In the genomic region with DNA sequence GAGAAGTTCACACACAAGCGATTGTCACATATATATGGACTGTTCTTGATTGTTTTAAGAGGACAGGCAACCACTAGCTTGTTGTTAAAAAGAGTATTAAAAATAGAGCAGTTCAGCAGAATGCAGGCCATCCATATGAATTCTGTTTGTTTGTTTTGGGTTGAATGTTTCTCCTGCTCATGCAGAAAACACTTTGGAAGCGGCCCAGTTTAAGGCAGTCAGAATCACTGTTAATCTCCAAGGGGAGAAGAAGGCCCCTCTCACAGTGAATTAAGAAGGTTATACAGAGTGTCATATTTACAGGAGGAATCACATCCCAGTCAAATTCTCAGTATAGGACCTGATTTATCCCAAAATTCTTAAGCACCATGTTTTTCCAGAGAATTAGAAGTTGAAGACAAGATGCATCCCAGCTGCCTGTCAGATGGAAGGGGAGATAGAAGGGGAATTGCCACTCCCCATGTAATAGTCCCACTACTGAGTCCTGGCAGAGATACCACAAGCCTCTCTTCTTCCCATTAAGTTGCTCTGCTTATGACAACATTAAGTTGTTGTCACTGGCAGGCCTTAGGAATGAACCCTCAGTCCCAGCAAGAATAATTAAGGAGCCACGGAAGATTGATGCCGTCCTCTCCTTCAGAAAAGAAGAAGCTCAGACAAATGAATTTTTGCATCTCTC, we compare ENCODE assay signal across 1 cellular context.
TF ChIP-seq lines count a peak whose summit lies in the region.

No MANE protein-coding gene starts in this region.

TF ChIP-seq in IMR-90, 13 proteins besides CTCF, POLR2A, EP300 and RAD21:
- no peak for TF ChIP-seq ELK1 (IDR thresholded peaks at IDR 0.05; ENCODE audit: borderline replicate concordance, low read depth, low read length)
- TF ChIP-seq RCOR1 (IDR thresholded peaks at IDR 0.05; ENCODE audit: insufficient replicate concordance, low read length), result no peak
- no peak for TF ChIP-seq SMC3 (IDR thresholded peaks at IDR 0.05; ENCODE audit: low read depth, low read length)
- no peak for TF ChIP-seq CHD1 (IDR thresholded peaks at IDR 0.05; ENCODE audit: low read depth, low read length)
